Comparison of ENCODE assay signal across 20 cellular contexts in the genomic region with DNA sequence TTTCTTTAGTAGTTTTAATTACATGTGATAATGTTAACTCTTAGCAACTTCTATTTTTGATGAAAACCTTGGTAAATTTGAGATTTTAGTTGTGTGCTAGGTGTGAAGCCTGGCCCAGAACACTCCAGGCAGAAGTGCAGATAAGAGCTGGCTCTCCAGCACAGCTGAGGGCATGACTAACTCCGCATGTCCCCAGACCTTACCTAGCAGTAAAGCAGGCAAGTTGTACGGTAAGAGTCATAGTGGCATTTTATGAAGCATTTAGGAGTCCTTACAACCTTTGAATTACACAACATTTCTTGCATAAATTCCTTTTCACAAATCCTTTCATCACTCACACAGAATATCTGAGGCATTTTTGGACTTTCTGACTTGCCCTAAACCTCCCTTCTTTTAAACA.
"Had no signal": no experiment of that assay in that cellular context is flagged by ENCODE, and none has a peak within 500 bp of the region (broad histone marks: within the 10 kb centered on the region; RNA-seq: fewer than 3 reads in every experiment).

No MANE protein-coding gene starts in this region.

- H3K27ac ChIP-seq: dorsolateral prefrontal cortex, esophagus muscularis mucosa, foreskin keratinocyte, gastroesophageal sphincter, heart left ventricle, hepatocyte, prostate gland, skin epidermis, spleen, thoracic aorta, tibial nerve, vagina had no signal

- H3K36me3 ChIP-seq: esophagus muscularis mucosa, gastroesophageal sphincter, heart left ventricle, prostate gland, spleen, thoracic aorta, tibial nerve, vagina had no signal

- H3K27me3 ChIP-seq: esophagus muscularis mucosa, foreskin keratinocyte, gastroesophageal sphincter, hepatocyte, tibial nerve, vagina had no signal

- H3K4me2 ChIP-seq: hepatocyte had no signal

- ATAC-seq: foreskin keratinocyte; gastroesophageal sphincter; heart left ventricle; left lobe of liver; naive thymus-derived CD8-positive, alpha-beta T cell; right cardiac atrium; stimulated activated naive B cell treated with anti-CD40 and anti-IgM and Interleukin-4, amounts not matched to agents 10 μg/mL and 1 μg/mL and 100 μg/mL, for 72 hours had no signal

- DNase-seq: dorsolateral prefrontal cortex; effector CD4-positive, alpha-beta T cell; foreskin keratinocyte; heart left ventricle; kidney; naive thymus-derived CD8-positive, alpha-beta T cell; nephron progenitor cell; nucleus accumbens; right cardiac atrium; spleen; stimulated activated naive B cell treated with anti-CD40 and anti-IgM and Interleukin-4, amounts not matched to agents 10 μg/mL and 1 μg/mL and 100 μg/mL, for 72 hours had no signal

- H3K4me3 ChIP-seq: dorsolateral prefrontal cortex, esophagus muscularis mucosa, gastroesophageal sphincter, heart left ventricle, hepatocyte, prostate gland, skin epidermis, spleen, thoracic aorta, tibial nerve, vagina had no signal

- H2AFZ ChIP-seq: hepatocyte had no signal

- H3K79me2 ChIP-seq: hepatocyte had no signal

- H3K9me3 ChIP-seq: esophagus muscularis mucosa, gastroesophageal sphincter, prostate gland, tibial nerve, vagina had no signal

- H3K4me1 ChIP-seq: esophagus muscularis mucosa, gastroesophageal sphincter, heart left ventricle, prostate gland, spleen, tibial nerve, vagina had no signal
